In genomic region chr18:27188309-27188708, GRCh38 we compare ENCODE assay signal across 11 cellular contexts. TPM values are rescaled to one million over a fixed set of nuclear protein-coding genes. Genes with fewer than 3 reads are reported as not detected.
"Had no signal": no experiment of that assay in that cellular context is flagged by ENCODE, and none has a peak within 500 bp of the region (broad histone marks: within the 10 kb centered on the region; RNA-seq: fewer than 3 reads in every experiment).

No MANE protein-coding gene starts in this region.

- H3K4me1 ChIP-seq: HAP-1 had no signal

- H3K27ac ChIP-seq: GM23248, KMS-11 had no signal

- H3K9me3 ChIP-seq: HAP-1 had no signal

- H3K4me3 ChIP-seq: GM23248, HAP-1 had no signal

- H2AFZ ChIP-seq: GM23248 had no signal

- FAIRE-seq: HTR-8/SVneo had no signal

- H3K9ac ChIP-seq: GM23248, KMS-11 had no signal

- H3K36me3 ChIP-seq: HAP-1 had no signal

- H3K4me2 ChIP-seq: KMS-11 had no signal

- DNase-seq: GM23248, GOT3, H7, HFFc6, Karpas-422, KBM-7 had no signal

- ATAC-seq: HCT116 had no signal

RNA-seq across cellular contexts. Expression of gene CHST9, which starts 3.2 kb away (rescaled TPM):
- total RNA-seq: GM23248, HFFc6, HT-29 had no signal
- polyA plus RNA-seq: GM23248 had no signal
